In genomic region chr2:159903404-159904126, GRCh38 we compare ENCODE assay signal across 8 cellular contexts. TPM values are rescaled to one million over a fixed set of nuclear protein-coding genes. Genes with fewer than 3 reads are reported as not detected.
DNase-seq lines count a peak whose midpoint lies in the region; ATAC-seq and TF ChIP-seq lines count a peak whose summit lies in the region.

No MANE protein-coding gene starts in this region.

- POLR2A ChIA-PET in activated CD4-positive, alpha-beta T cell treated with anti-CD3 and anti-CD28 coated beads, Interleukin-2, amount 10 ng/mL, durations not matched to agents 7 days and 5 days (lab: Charles Lee), result interaction anchor here (0.6 kb wide), 1 partner anchor 65 kb away, joined by 3 read pairs; no protein-coding TSS in a partner anchor

- H2BK15ac ChIP-seq in neuronal stem cell (ENCODE audit: low read length), result no peak overlapping the region

- peak; percentile 30 for ATAC-seq in GM19035 (IDR thresholded peaks at IDR 0.05; ENCODE audit: unreplicated experiment)
- peak; percentile 32 for ATAC-seq in HG03460 (IDR thresholded peaks at IDR 0.05; ENCODE audit: unreplicated experiment)

- H2BK120ac ChIP-seq in neuronal stem cell (ENCODE audit: low read depth, low read length), result no peak overlapping the region

- H3K4me1 ChIP-seq in neuronal stem cell (ENCODE audit: control insufficient read depth in 2 of 2, insufficient read depth in 1 of 2, low read depth in 1 of 2, low read length in 2 of 2) (peaks cover 2 to 11% of the 10 kb centered on the region in 2 donors), tibial artery (peaks cover 0 to 11% (median 9%) of the 10 kb centered on the region in 4 donors)

- peaks cover 13% of the 10 kb centered on the region for H3K36me3 Mint-ChIP-seq in activated CD4-positive, alpha-beta T cell treated with anti-CD3 and anti-CD28 coated beads, Interleukin-2, amount 10 ng/mL, durations not matched to agents 7 days and 5 days (ENCODE audit: low read depth)
- H3K36me3 Mint-ChIP-seq in endothelial cell (ENCODE audit: low read depth, unreplicated experiment), result no peaks in the 10 kb centered on the region

- H3K9me3 ChIP-seq in neuronal stem cell (replicated peaks in 1 of 2; ENCODE audit: control insufficient read depth in 2 of 2, insufficient read depth in 1 of 2, low read depth in 1 of 2, low read length in 2 of 2), result no peaks in the 10 kb centered on the region
- no peaks in the 10 kb centered on the region for H3K9me3 ChIP-seq in tibial artery

- peak overlapping the region; percentile 100 for H3K4me3 Mint-ChIP-seq in activated CD4-positive, alpha-beta T cell treated with anti-CD3 and anti-CD28 coated beads, Interleukin-2, amount 10 ng/mL, durations not matched to agents 7 days and 5 days
- H3K4me3 Mint-ChIP-seq in endothelial cell (ENCODE audit: unreplicated experiment), result peak overlapping the region; percentile 75

- peaks cover 45% of the 10 kb centered on the region for H3K4me1 Mint-ChIP-seq in activated CD4-positive, alpha-beta T cell treated with anti-CD3 and anti-CD28 coated beads, Interleukin-2, amount 10 ng/mL, durations not matched to agents 7 days and 5 days
- peaks cover 8% of the 10 kb centered on the region for H3K4me1 Mint-ChIP-seq in endothelial cell (ENCODE audit: unreplicated experiment)

- CTCF ChIA-PET in activated CD4-positive, alpha-beta T cell treated with anti-CD3 and anti-CD28 coated beads, Interleukin-2, amount 10 ng/mL, durations not matched to agents 7 days and 5 days (lab: Charles Lee), result interaction anchor here (0.6 to 1.3 kb wide), 5 partner anchors 11 to 581 kb away, joined by 3 to 6 read pairs (median 3); no protein-coding TSS in a partner anchor

- DNase-seq in AG08395 (ENCODE audit: low spot score) (peak; percentile 24), endothelial cell (ENCODE audit: low spot score) (no peak), neuronal stem cell (ENCODE audit: low spot score) (no peak), tibial artery (peak; percentile 24 to 70), NCI-H526 (lab: John Stamatoyannopoulos, UW) (no peak)
- DNase-seq in activated CD4-positive, alpha-beta T cell treated with anti-CD3 and anti-CD28 coated beads, Interleukin-2, amount 10 ng/mL, durations not matched to agents 7 days and 5 days, result peak; percentile 81

- TF ChIP-seq CTCF in endothelial cell (IDR thresholded peaks at IDR 0.05; ENCODE audit: unreplicated experiment) (no peak), tibial artery (IDR thresholded peaks at IDR 0.05) (no peak)

- H3K27ac Mint-ChIP-seq in activated CD4-positive, alpha-beta T cell treated with anti-CD3 and anti-CD28 coated beads, Interleukin-2, amount 10 ng/mL, durations not matched to agents 7 days and 5 days, result peak overlapping the region; percentile 100
- H3K27ac Mint-ChIP-seq in endothelial cell (ENCODE audit: unreplicated experiment), result no peak overlapping the region

- H4K8ac ChIP-seq in neuronal stem cell (ENCODE audit: low read depth, low read length), result no peak overlapping the region

- no peak overlapping the region for H2AFZ ChIP-seq in neuronal stem cell (ENCODE audit: low read length)

- H3K14ac ChIP-seq in neuronal stem cell (ENCODE audit: low read length), result peak overlapping the region; percentile 82

- no CpG with 5 or more reads among the region's 17 CpGs for WGBS in neuronal stem cell (ENCODE audit: extremely low coverage in 2 of 2, insufficient read length in 2 of 2, insufficient replicate concordance in 1 of 2), 2 donors

- H3K9ac ChIP-seq in neuronal stem cell (ENCODE audit: low read depth, low read length, poor library complexity), result no peak overlapping the region

- no peak overlapping the region for H2BK5ac ChIP-seq in neuronal stem cell (ENCODE audit: low read length)

- H3K27ac ChIP-seq in neuronal stem cell (replicated peaks; ENCODE audit: low read length), result no peak overlapping the region
- peak overlapping the region; percentile 59 for H3K27ac ChIP-seq in tibial artery

- H2AK5ac ChIP-seq in neuronal stem cell (ENCODE audit: low read depth, low read length), result no peak overlapping the region

- H3K9me3 Mint-ChIP-seq in activated CD4-positive, alpha-beta T cell treated with anti-CD3 and anti-CD28 coated beads, Interleukin-2, amount 10 ng/mL, durations not matched to agents 7 days and 5 days, result no peaks in the 10 kb centered on the region
- no peaks in the 10 kb centered on the region for H3K9me3 Mint-ChIP-seq in endothelial cell (ENCODE audit: unreplicated experiment)

- no peaks in the 10 kb centered on the region for H3K27me3 Mint-ChIP-seq in activated CD4-positive, alpha-beta T cell treated with anti-CD3 and anti-CD28 coated beads, Interleukin-2, amount 10 ng/mL, durations not matched to agents 7 days and 5 days
- peaks cover 9% of the 10 kb centered on the region for H3K27me3 Mint-ChIP-seq in endothelial cell (ENCODE audit: unreplicated experiment)

- H3K4me3 ChIP-seq in neuronal stem cell (ENCODE audit: low read length in 2 of 2) (no peak overlapping the region), tibial artery (peak overlapping the region; percentile 55 to 62)

- H3K36me3 ChIP-seq in neuronal stem cell (replicated peaks in 1 of 2; ENCODE audit: control insufficient read depth in 2 of 2, insufficient read depth in 2 of 2, low read length in 2 of 2), result no peaks in the 10 kb centered on the region
- no peaks in the 10 kb centered on the region for H3K36me3 ChIP-seq in tibial artery

- no peaks in the 10 kb centered on the region for H3K79me1 ChIP-seq in neuronal stem cell (ENCODE audit: low read depth, low read length)

- H2BK12ac ChIP-seq in neuronal stem cell (ENCODE audit: low read length), result no peak overlapping the region

- intact Hi-C loops in tibial artery (cut with DNase I; ENCODE audit: low total_unique reads), result no loop called here

- H3K23ac ChIP-seq in neuronal stem cell (ENCODE audit: low read depth, low read length, poor library complexity), result peak overlapping the region; percentile 0

- no peak overlapping the region for H4K91ac ChIP-seq in neuronal stem cell (ENCODE audit: low read depth, low read length, poor library complexity)

- H3K27me3 ChIP-seq in neuronal stem cell (ENCODE audit: control insufficient read depth in 3 of 3, insufficient read depth in 3 of 3, low read depth in 1 of 3, low read length in 3 of 3) (peaks cover 3 to 29% (median 11%) of the 10 kb centered on the region in 3 experiments), tibial artery (no peaks in the 10 kb centered on the region)

- peak overlapping the region; percentile 64 for H3K4me2 ChIP-seq in neuronal stem cell (ENCODE audit: insufficient read depth, low read length, poor library complexity, severe bottlenecking)

- H3K18ac ChIP-seq in neuronal stem cell (ENCODE audit: low read length), result peak overlapping the region; percentile 94

- no peak overlapping the region for H3K4ac ChIP-seq in neuronal stem cell (ENCODE audit: low read length)

RNA-seq across cellular contexts. Expression of gene LY75, which starts 1.0 kb away (rescaled TPM):
- 10 to 100 TPM; 32.3 to 33.3 TPM for total RNA-seq in activated CD4-positive, alpha-beta T cell treated with anti-CD3 and anti-CD28 coated beads, Interleukin-2, amount 10 ng/mL, durations not matched to agents 7 days and 5 days
- total RNA-seq in endothelial cell (ENCODE audit: unreplicated experiment), result 0.21 TPM
- 0.06 TPM for polyA plus RNA-seq in neuronal stem cell (2013, experiment 1 of 2)
- polyA plus RNA-seq in neuronal stem cell (2013, experiment 2 of 2), result 0.10 TPM

Comparison
In these comparisons a context has a peak if more than half of its experiments do, and no peak if none do; other contexts are left out.
1. DNase-seq: peak in AG08395 (single experiment), activated CD4-positive, alpha-beta T cell treated with anti-CD3 and anti-CD28 coated beads, Interleukin-2, amount 10 ng/mL, durations not matched to agents 7 days and 5 days (single experiment) and tibial artery (2 of 2); none in endothelial cell (single experiment), neuronal stem cell (single experiment) and NCI-H526 (0 of 2).
2. H3K4me3 ChIP-seq: peak in tibial artery (2 of 2); none in neuronal stem cell (0 of 2).
3. RNA of gene LY75, which starts 1.0 kb away (total RNA-seq): 32.3 to 33.3 TPM in activated CD4-positive, alpha-beta T cell treated with anti-CD3 and anti-CD28 coated beads, Interleukin-2, amount 10 ng/mL, durations not matched to agents 7 days and 5 days; 0.21 TPM in endothelial cell (single experiment); every median in the first group is over 10 times any median in the second.